29 cellular contexts compared by ENCODE assay signal in genomic region chr10:48898426-48898825, GRCh38.
"Had no signal": no experiment of that assay in that cellular context is flagged by ENCODE, and none has a peak within 500 bp of the region (broad histone marks: within the 10 kb centered on the region; RNA-seq: fewer than 3 reads in every experiment).

No MANE protein-coding gene starts in this region.

- H3K27ac Mint-ChIP-seq: activated CD8-positive, alpha-beta T cell treated with anti-CD3 and anti-CD28 coated beads for 36 hours; activated naive CD8-positive, alpha-beta T cell; activated T-helper 17 cell treated with anti-CD3 and anti-CD28 coated beads, Interleukin-2, amount 50 U/mL, for 72 hours; endodermal cell; T-cell; T-helper 1 cell treated with Interleukin-12 subunit alpha and Interleukin-12 subunit beta and Interleukin-4 antibody, amounts not matched to agents 30 μg/mL and 1 μg/mL, for 36 hours; T-helper 2 cell treated with Interferon-gamma antibody and Interleukin-4, amounts not matched to agents 5 μg/mL and 100 μg/mL, for 36 hours had no signal

- H3K9me3 Mint-ChIP-seq: activated B cell treated with CpG ODN at 0.5 μM for 24 hours; activated CD8-positive, alpha-beta T cell treated with anti-CD3 and anti-CD28 coated beads for 36 hours; activated T-helper 17 cell treated with anti-CD3 and anti-CD28 coated beads, Interleukin-2, amount 50 U/mL, for 72 hours; central memory CD8-positive, alpha-beta T cell; endodermal cell; T-cell; T-helper 1 cell treated with Interleukin-12 subunit alpha and Interleukin-12 subunit beta and Interleukin-4 antibody, amounts not matched to agents 30 μg/mL and 1 μg/mL, for 36 hours; T-helper 2 cell treated with Interferon-gamma antibody and Interleukin-4, amounts not matched to agents 5 μg/mL and 100 μg/mL, for 36 hours had no signal

- DNase-seq: activated B cell treated with CpG ODN at 0.5 μM for 24 hours; activated CD4-positive, alpha-beta T cell treated with anti-CD3 and anti-CD28 coated beads for 48 hours; activated CD4-positive, alpha-beta T cell treated with anti-CD3 and anti-CD28 coated beads, Interleukin-2, amount 50 U/mL, for 1 hour; activated CD4-positive, alpha-beta T cell treated with anti-CD3 and anti-CD28 coated beads, Interleukin-2, amount 50 U/mL, for 48 hours; activated CD8-positive, alpha-beta memory T cell treated with anti-CD3 and anti-CD28 coated beads for 24 hours; activated CD8-positive, alpha-beta T cell treated with anti-CD3 and anti-CD28 coated beads for 36 hours; activated effector memory CD4-positive, alpha-beta T cell treated with Interleukin-2 at 50 U/mL for 16 hours; activated gamma-delta T cell treated with Interleukin-2 at 50 U/mL for 16 hours; activated naive CD4-positive, alpha-beta T cell treated with anti-CD3 and anti-CD28 coated beads, Interleukin-2, amount 50 U/mL, for 16 hours; activated naive CD4-positive, alpha-beta T cell treated with Interleukin-2 at 50 U/mL for 16 hours; activated T-cell treated with anti-CD3 and anti-CD28 coated beads, Interleukin-2, amount 50 U/mL, for 4 hours; amniotic stem cell; anterior cingulate cortex; brain microvascular endothelial cell; dermis blood vessel endothelial cell; effector memory CD4-positive, alpha-beta T cell; foreskin fibroblast; T-cell; T1000; WERI-Rb-1 had no signal

- ATAC-seq: activated CD4-positive, CD25-positive, alpha-beta regulatory T cell treated with anti-CD3 and anti-CD28 coated beads, Interleukin-2, amount 50 U/mL, for 24 hours; activated CD8-positive, alpha-beta T cell treated with anti-CD3 and anti-CD28 coated beads for 36 hours; activated T-cell treated with anti-CD3 and anti-CD28 coated beads, Interleukin-2, amount 50 U/mL, for 4 hours; activated T-helper 17 cell treated with anti-CD3 and anti-CD28 coated beads, Interleukin-2, amount 50 U/mL, for 72 hours; esophagus mucosa; T-cell had no signal

- H3K27ac ChIP-seq: brain microvascular endothelial cell, coronary artery, WERI-Rb-1 had no signal

- H3K27me3 ChIP-seq: brain microvascular endothelial cell had no signal

- H3K4me3 ChIP-seq: coronary artery had no signal

- H3K4me1 Mint-ChIP-seq: activated B cell treated with CpG ODN at 0.5 μM for 24 hours; activated T-helper 17 cell treated with anti-CD3 and anti-CD28 coated beads, Interleukin-2, amount 50 U/mL, for 72 hours; central memory CD8-positive, alpha-beta T cell; endodermal cell; T-cell had no signal

- H3K36me3 Mint-ChIP-seq: activated naive CD8-positive, alpha-beta T cell; T-cell had no signal

- H3K4me3 Mint-ChIP-seq: activated B cell treated with CpG ODN at 0.5 μM for 24 hours; activated CD8-positive, alpha-beta T cell treated with anti-CD3 and anti-CD28 coated beads for 36 hours; activated naive CD8-positive, alpha-beta T cell; activated T-cell treated with anti-CD3 and anti-CD28 coated beads, Interleukin-2, amount 50 U/mL, for 4 hours; activated T-helper 17 cell treated with anti-CD3 and anti-CD28 coated beads, Interleukin-2, amount 50 U/mL, for 72 hours; central memory CD8-positive, alpha-beta T cell; endodermal cell; T-cell; T-helper 1 cell treated with Interleukin-12 subunit alpha and Interleukin-12 subunit beta and Interleukin-4 antibody, amounts not matched to agents 30 μg/mL and 1 μg/mL, for 36 hours; T-helper 2 cell treated with Interferon-gamma antibody and Interleukin-4, amounts not matched to agents 5 μg/mL and 100 μg/mL, for 36 hours had no signal

- H3K36me3 ChIP-seq: brain microvascular endothelial cell, WERI-Rb-1 had no signal

- H3K27me3 Mint-ChIP-seq: activated B cell treated with CpG ODN at 0.5 μM for 24 hours; activated CD8-positive, alpha-beta T cell treated with anti-CD3 and anti-CD28 coated beads for 36 hours; activated naive CD8-positive, alpha-beta T cell; central memory CD8-positive, alpha-beta T cell; T-cell had no signal
